19 cellular contexts compared by ENCODE assay signal in genomic region chr21:43353282-43354010, GRCh38.
DNase-seq lines count a peak whose midpoint lies in the region; ATAC-seq and TF ChIP-seq lines count a peak whose summit lies in the region.
"Had no signal": no experiment of that assay in that cellular context is flagged by ENCODE, and none has a peak within 500 bp of the region (broad histone marks: within the 10 kb centered on the region; RNA-seq: fewer than 3 reads in every experiment).

No MANE protein-coding gene starts in this region.

- H3K27ac Mint-ChIP-seq in activated CD4-positive, alpha-beta T cell treated with anti-CD3 and anti-CD28 coated beads, Interleukin-2, amount 10 ng/mL, durations not matched to agents 7 days and 5 days = peak overlapping the region; percentile 72
- peak overlapping the region; percentile 60 for H3K27ac Mint-ChIP-seq in activated T-helper 2 cell treated with anti-CD3 and anti-CD28 coated beads, Interferon-gamma antibody, Interleukin-2, Interleukin-4, amounts not matched to agents 10 μg/mL and 5 μg/mL and 100 μg/mL, durations not matched to agents 14 hours and 24 hours and 36 hours
- peak overlapping the region; percentile 92 for H3K27ac Mint-ChIP-seq in stimulated activated memory B cell treated with anti-CD40 and anti-IgM and Interleukin-4, amounts not matched to agents 10 μg/mL and 1 μg/mL and 100 μg/mL, for 72 hours

- H3K9me3 ChIP-seq in Karpas-422 (ENCODE audit: low read length) = no peaks in the 10 kb centered on the region
- H3K9me3 ChIP-seq: A549, right lobe of liver, tibial artery had no signal

- H3K4me2 ChIP-seq in Karpas-422 (ENCODE audit: low read depth, low read length, poor library complexity, severe bottlenecking) = peak overlapping the region; percentile 67
- H3K4me2 ChIP-seq: A549, hepatocyte had no signal

- H3K9me3 Mint-ChIP-seq in activated CD4-positive, alpha-beta T cell treated with anti-CD3 and anti-CD28 coated beads, Interleukin-2, amount 10 ng/mL, durations not matched to agents 7 days and 5 days = no peaks in the 10 kb centered on the region
- H3K9me3 Mint-ChIP-seq in activated T-helper 2 cell treated with anti-CD3 and anti-CD28 coated beads, Interferon-gamma antibody, Interleukin-2, Interleukin-4, amounts not matched to agents 10 μg/mL and 5 μg/mL and 100 μg/mL, durations not matched to agents 14 hours and 24 hours and 36 hours = no peaks in the 10 kb centered on the region
- peaks cover 4% of the 10 kb centered on the region for H3K9me3 Mint-ChIP-seq in stimulated activated memory B cell treated with anti-CD40 and anti-IgM and Interleukin-4, amounts not matched to agents 10 μg/mL and 1 μg/mL and 100 μg/mL, for 72 hours

- CTCF ChIA-PET in activated CD4-positive, alpha-beta T cell treated with anti-CD3 and anti-CD28 coated beads, Interleukin-2, amount 10 ng/mL, durations not matched to agents 7 days and 5 days (lab: Charles Lee) = no interaction called here

- ATAC-seq in stimulated activated memory B cell treated with anti-CD40 and anti-IgM and Interleukin-4, amounts not matched to agents 10 μg/mL and 1 μg/mL and 100 μg/mL, for 72 hours = no peak
- ATAC-seq in GM18505 (IDR thresholded peaks at IDR 0.05; ENCODE audit: unreplicated experiment) = no peak
- ATAC-seq in GM21390 (IDR thresholded peaks at IDR 0.05; ENCODE audit: unreplicated experiment) = no peak

- intact Hi-C loops in activated T-helper 2 cell treated with anti-CD3 and anti-CD28 coated beads, Interferon-gamma antibody, Interleukin-2, Interleukin-4, amounts not matched to agents 10 μg/mL and 5 μg/mL and 100 μg/mL, durations not matched to agents 14 hours and 24 hours and 36 hours (cut with micrococcal nuclease) = no loop called here

- H3K79me2 ChIP-seq in Karpas-422 (ENCODE audit: low read length) = no peaks in the 10 kb centered on the region
- H3K79me2 ChIP-seq: hepatocyte had no signal

- no peaks in the 10 kb centered on the region for H3K36me3 ChIP-seq in Karpas-422 (ENCODE audit: insufficient read depth, low read length)
- H3K36me3 ChIP-seq: right lobe of liver, tibial artery had no signal

- POLR2A ChIA-PET in activated CD4-positive, alpha-beta T cell treated with anti-CD3 and anti-CD28 coated beads, Interleukin-2, amount 10 ng/mL, durations not matched to agents 7 days and 5 days (lab: Charles Lee) = no interaction called here

- peak overlapping the region; percentile 50 for H3K4me3 ChIP-seq in Karpas-422 (ENCODE audit: low read length)
- H3K4me3 ChIP-seq: A549, hepatocyte, right lobe of liver, tibial artery had no signal

- no peak overlapping the region for H3K4me3 Mint-ChIP-seq in activated CD4-positive, alpha-beta T cell treated with anti-CD3 and anti-CD28 coated beads, Interleukin-2, amount 10 ng/mL, durations not matched to agents 7 days and 5 days
- H3K4me3 Mint-ChIP-seq in activated T-helper 2 cell treated with anti-CD3 and anti-CD28 coated beads, Interferon-gamma antibody, Interleukin-2, Interleukin-4, amounts not matched to agents 10 μg/mL and 5 μg/mL and 100 μg/mL, durations not matched to agents 14 hours and 24 hours and 36 hours (ENCODE audit: low read depth) = no peak overlapping the region
- H3K4me3 Mint-ChIP-seq in stimulated activated memory B cell treated with anti-CD40 and anti-IgM and Interleukin-4, amounts not matched to agents 10 μg/mL and 1 μg/mL and 100 μg/mL, for 72 hours = peak overlapping the region; percentile 66

- peaks cover 44% of the 10 kb centered on the region for H3K4me1 ChIP-seq in Karpas-422 (ENCODE audit: low read length)
- H3K4me1 ChIP-seq: A549, right lobe of liver had no signal

- peaks cover 31% of the 10 kb centered on the region for H3K4me1 Mint-ChIP-seq in activated CD4-positive, alpha-beta T cell treated with anti-CD3 and anti-CD28 coated beads, Interleukin-2, amount 10 ng/mL, durations not matched to agents 7 days and 5 days
- H3K4me1 Mint-ChIP-seq in activated T-helper 2 cell treated with anti-CD3 and anti-CD28 coated beads, Interferon-gamma antibody, Interleukin-2, Interleukin-4, amounts not matched to agents 10 μg/mL and 5 μg/mL and 100 μg/mL, durations not matched to agents 14 hours and 24 hours and 36 hours (ENCODE audit: low read depth) = peaks cover 7% of the 10 kb centered on the region
- peaks cover 63% of the 10 kb centered on the region for H3K4me1 Mint-ChIP-seq in stimulated activated memory B cell treated with anti-CD40 and anti-IgM and Interleukin-4, amounts not matched to agents 10 μg/mL and 1 μg/mL and 100 μg/mL, for 72 hours

- no peak for TF ChIP-seq POLR2A in GM18505 (IDR thresholded peaks at IDR 0.05; ENCODE audit: borderline replicate concordance, extremely low read depth, insufficient read depth, insufficient read length)

- DNase-seq in activated CD4-positive, alpha-beta T cell treated with anti-CD3 and anti-CD28 coated beads, Interleukin-2, amount 10 ng/mL, durations not matched to agents 7 days and 5 days = no peak
- DNase-seq in activated CD4-positive, alpha-beta T cell treated with anti-CD3 and anti-CD28 coated beads for 48 hours = no peak
- peak; percentile 76 for DNase-seq in Karpas-422
- no peak for DNase-seq in activated T-helper 2 cell treated with anti-CD3 and anti-CD28 coated beads, Interferon-gamma antibody, Interleukin-2, Interleukin-4, amounts not matched to agents 10 μg/mL and 5 μg/mL and 100 μg/mL, durations not matched to agents 14 hours and 24 hours and 36 hours (ENCODE audit: low spot score)
- no peak for DNase-seq in NCI-H82 (lab: John Stamatoyannopoulos, UW)
- DNase-seq: activated CD8-positive, alpha-beta memory T cell treated with anti-CD3 and anti-CD28 coated beads for 24 hours; caudate nucleus; effector CD8-positive, alpha-beta T cell; KBM-7; midbrain; occipital lobe; right lobe of liver; Right ventricle myocardium superior; tibial artery had no signal

- H3K27me3 Mint-ChIP-seq in activated CD4-positive, alpha-beta T cell treated with anti-CD3 and anti-CD28 coated beads, Interleukin-2, amount 10 ng/mL, durations not matched to agents 7 days and 5 days = no peaks in the 10 kb centered on the region
- no peaks in the 10 kb centered on the region for H3K27me3 Mint-ChIP-seq in activated T-helper 2 cell treated with anti-CD3 and anti-CD28 coated beads, Interferon-gamma antibody, Interleukin-2, Interleukin-4, amounts not matched to agents 10 μg/mL and 5 μg/mL and 100 μg/mL, durations not matched to agents 14 hours and 24 hours and 36 hours (ENCODE audit: low read depth)
- H3K27me3 Mint-ChIP-seq in stimulated activated memory B cell treated with anti-CD40 and anti-IgM and Interleukin-4, amounts not matched to agents 10 μg/mL and 1 μg/mL and 100 μg/mL, for 72 hours = no peaks in the 10 kb centered on the region

- peak overlapping the region; percentile 83 for H3K9ac ChIP-seq in Karpas-422 (ENCODE audit: low read length)

- 0 out of 2 replicates have a peak overlapping the region, but pooled peaks have one; percentile 11 for H2AFZ ChIP-seq in Karpas-422 (ENCODE audit: low read length)
- H2AFZ ChIP-seq: hepatocyte had no signal

- peak overlapping the region; percentile 98 for H3K27ac ChIP-seq in Karpas-422 (ENCODE audit: low read length)
- H3K27ac ChIP-seq: hepatocyte, right lobe of liver, tibial artery had no signal

- H4K20me1 ChIP-seq in Karpas-422 (ENCODE audit: insufficient read depth, low read depth, low read length) = no peaks in the 10 kb centered on the region

- H3K9me2 ChIP-seq in Karpas-422 (replicated peaks; ENCODE audit: insufficient read depth, low read length) = no peaks in the 10 kb centered on the region

- no peaks in the 10 kb centered on the region for H3K36me3 Mint-ChIP-seq in activated CD4-positive, alpha-beta T cell treated with anti-CD3 and anti-CD28 coated beads, Interleukin-2, amount 10 ng/mL, durations not matched to agents 7 days and 5 days (ENCODE audit: low read depth)
- no peaks in the 10 kb centered on the region for H3K36me3 Mint-ChIP-seq in activated T-helper 2 cell treated with anti-CD3 and anti-CD28 coated beads, Interferon-gamma antibody, Interleukin-2, Interleukin-4, amounts not matched to agents 10 μg/mL and 5 μg/mL and 100 μg/mL, durations not matched to agents 14 hours and 24 hours and 36 hours (ENCODE audit: low read depth)
- no peaks in the 10 kb centered on the region for H3K36me3 Mint-ChIP-seq in stimulated activated memory B cell treated with anti-CD40 and anti-IgM and Interleukin-4, amounts not matched to agents 10 μg/mL and 1 μg/mL and 100 μg/mL, for 72 hours

- no peaks in the 10 kb centered on the region for H3K27me3 ChIP-seq in Karpas-422 (ENCODE audit: low read length)
- H3K27me3 ChIP-seq: hepatocyte, right lobe of liver had no signal
